In the genomic region with DNA sequence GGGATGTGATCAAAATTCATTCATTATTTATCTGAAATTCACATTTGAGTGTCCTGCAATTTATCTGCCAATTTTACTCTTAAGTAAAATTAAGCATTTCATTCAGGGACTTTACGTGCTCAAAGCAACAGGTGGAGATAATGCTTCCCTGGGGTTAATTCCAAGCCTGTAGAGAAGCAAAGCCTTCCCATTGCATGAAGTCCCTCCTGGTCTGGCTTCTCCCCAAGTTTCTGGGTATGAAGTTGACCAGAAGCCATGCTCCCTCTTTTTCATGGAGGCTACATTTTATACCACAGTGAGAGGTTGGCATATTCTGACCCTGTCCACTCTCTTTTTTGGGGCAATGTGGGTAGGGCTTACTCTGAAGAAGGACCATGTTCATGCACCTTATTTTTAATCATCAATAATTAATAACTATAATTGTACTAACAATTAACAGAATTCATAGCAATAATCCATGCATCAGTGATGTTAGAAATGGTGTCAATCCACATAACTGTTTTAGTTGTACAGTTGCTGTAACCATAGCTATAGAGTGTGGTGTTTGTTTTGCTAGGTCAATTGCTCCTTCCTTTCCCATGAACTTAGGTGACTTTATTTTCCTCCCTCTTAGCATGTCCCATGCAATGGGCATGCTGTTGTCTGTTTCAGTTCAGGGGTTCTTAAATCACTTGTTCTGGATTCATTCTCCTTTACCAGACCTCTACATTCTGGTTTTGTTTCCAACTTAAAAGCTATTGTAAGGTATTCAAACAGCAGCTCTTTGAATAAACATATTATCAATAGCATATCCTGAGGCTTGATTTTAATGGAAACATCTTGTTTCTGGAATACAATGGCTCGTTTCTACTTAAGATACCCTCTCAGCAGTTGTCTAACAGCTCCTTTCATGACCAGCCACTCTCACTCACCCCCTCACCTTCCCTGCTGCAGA, we compare ENCODE assay signal across 8 cellular contexts. TPM values are rescaled to one million over a fixed set of nuclear protein-coding genes. Genes with fewer than 3 reads are reported as not detected.
DNase-seq lines count a peak whose midpoint lies in the region; ATAC-seq, FAIRE-seq and TF ChIP-seq lines count a peak whose summit lies in the region.

No MANE protein-coding gene starts in this region.

- no peaks in the 10 kb centered on the region for H3K79me2 ChIP-seq in HepG2 (ENCODE audit: insufficient read depth, low read length)

- peak overlapping the region in 1 of 2 donors; percentile 18 for H3K9ac ChIP-seq in liver (ENCODE audit: low read depth in 1 of 2, low read length in 2 of 2)
- no peak overlapping the region for H3K9ac ChIP-seq in HepG2 (ENCODE audit: insufficient read depth, low read depth, low read length)

- H3K4me1 ChIP-seq in liver (ENCODE audit: control insufficient read depth in 4 of 4, insufficient read depth in 4 of 4, low read length in 3 of 4), result peaks cover 0 to 18% (median 5%) of the 10 kb centered on the region in 4 donors
- no peaks in the 10 kb centered on the region for H3K4me1 ChIP-seq in HepG2 (ENCODE audit: insufficient read depth, low read length)
- H3K4me1 ChIP-seq in uterus, result no peaks in the 10 kb centered on the region

- no peaks in the 10 kb centered on the region for H4K20me1 ChIP-seq in HepG2 (ENCODE audit: insufficient read depth, low read length)

- intact Hi-C loops in HepG2 (cut with micrococcal nuclease; ENCODE audit: unreplicated experiment), result no loop called here
- intact Hi-C loops in uterus (cut with DNase I; ENCODE audit: low total_unique reads), result no loop called here

- in situ Hi-C loops in HepG2 (cut with HindIII; ENCODE audit: extremely low pct_ligation_motif_present, low pct_unique_long_range_greater_than_20kb), result no loop called here

- H3K4me1 Mint-ChIP-seq in mesothelial cell of epicardium (peaks cover 43% of the 10 kb centered on the region), immature natural killer cell (peaks cover 10 to 20% of the 10 kb centered on the region in 2 donors)

- ATAC-seq in HepG2 (no peak), GM18873 (IDR thresholded peaks at IDR 0.05; ENCODE audit: low FRiP score, unreplicated experiment) (no peak), GM18498 (IDR thresholded peaks at IDR 0.05; ENCODE audit: unreplicated experiment) (no peak)

- no peaks in the 10 kb centered on the region for H3K9me3 ChIP-seq in liver (ENCODE audit: control insufficient read depth in 4 of 4, low read length in 3 of 4)
- H3K9me3 ChIP-seq in HepG2 (ENCODE audit: low read length), result no peaks in the 10 kb centered on the region
- no peaks in the 10 kb centered on the region for H3K9me3 ChIP-seq in uterus

- H3K36me3 ChIP-seq in liver (ENCODE audit: control insufficient read depth in 4 of 4, insufficient read depth in 3 of 4, low read depth in 1 of 4, low read length in 3 of 4) (no peaks in the 10 kb centered on the region), HepG2 (replicated peaks in 1 of 2; ENCODE audit: control insufficient read depth in 1 of 2, insufficient read depth in 2 of 2, low read length in 2 of 2) (no peaks in the 10 kb centered on the region), uterus (no peaks in the 10 kb centered on the region)

- H3K4me3 ChIP-seq in liver (ENCODE audit: low read depth in 1 of 3, low read length in 3 of 3) (peak overlapping the region; percentile 59 to 94 (median 88)), HepG2 (replicated peaks in 1 of 3; ENCODE audit: insufficient read depth in 1 of 3, low read depth in 2 of 3, low read length in 3 of 3) (no peak overlapping the region), uterus (peak overlapping the region; percentile 76 to 84)

- H3K27me3 ChIP-seq in liver (ENCODE audit: control insufficient read depth in 4 of 4, insufficient read depth in 4 of 4, low read length in 3 of 4), result no peaks in the 10 kb centered on the region
- H3K27me3 ChIP-seq in HepG2 (ENCODE audit: control insufficient read depth in 1 of 2, insufficient read depth in 2 of 2, low read length in 2 of 2), result peaks cover 4 to 29% of the 10 kb centered on the region in 2 experiments; a peak in 4 of 5 replicates
- no peaks in the 10 kb centered on the region for H3K27me3 ChIP-seq in uterus

- H3K36me3 Mint-ChIP-seq in mesothelial cell of epicardium (peaks cover under 1% of the 10 kb centered on the region), immature natural killer cell (no peaks in the 10 kb centered on the region)

- H3K27ac Mint-ChIP-seq in mesothelial cell of epicardium, result peak overlapping the region; percentile 90
- no peak overlapping the region for H3K27ac Mint-ChIP-seq in immature natural killer cell

- no peak for DNase-seq in HepG2 (ENCODE audit: low spot score)
- peak; percentile 96 for DNase-seq in dermis microvascular lymphatic vessel endothelial cell (ENCODE audit: low read depth in 2 of 2)
- no peak for DNase-seq in mesothelial cell of epicardium (ENCODE audit: low spot score in 2 of 2, unreplicated experiment in 2 of 2)
- peak in 1 of 2 donors; percentile 42 for DNase-seq in uterus
- DNase-seq in immature natural killer cell, result no peak

- no TSS peak for BruUV-seq in HepG2 (replicated peaks; lab: Mats Ljungman, UMichigan)

- TF ChIP-seq RAD21 in liver (IDR thresholded peaks at IDR 0.05), result no peak
- no peak for TF ChIP-seq RAD21 in HepG2 (CRISPR knock-in tag; IDR thresholded peaks at IDR 0.05)

- WGBS in liver, result 53% methylated on average over 2 of the region's 2 CpGs
- WGBS in HepG2 (ENCODE audit: low lambda C conversion rate), result 41% methylated on average over 2 of the region's 2 CpGs

- TF ChIP-seq POLR2A in HepG2 (IDR thresholded peaks at IDR 0.05; ENCODE audit: insufficient read depth in 1 of 2, low read depth in 2 of 2, low read length in 2 of 2) (no peak), uterus (IDR thresholded peaks at IDR 0.05) (no peak)

- no peaks in the 10 kb centered on the region for H3K9me3 Mint-ChIP-seq in mesothelial cell of epicardium
- peaks cover 0 to 4% (median 0%) of the 10 kb centered on the region in 6 donors for H3K9me3 Mint-ChIP-seq in immature natural killer cell

- no peak overlapping the region for H2AFZ ChIP-seq in HepG2 (ENCODE audit: low read length)

- H3K27ac ChIP-seq in liver (ENCODE audit: low read depth in 1 of 2, low read length in 2 of 2), result peak overlapping the region; percentile 68 to 88
- no peak overlapping the region for H3K27ac ChIP-seq in HepG2 (ENCODE audit: extremely low read length, insufficient read depth, low read length)
- peak overlapping the region; percentile 93 to 98 for H3K27ac ChIP-seq in uterus

- H3K4me3 Mint-ChIP-seq in mesothelial cell of epicardium (peak overlapping the region; percentile 82), immature natural killer cell (peak overlapping the region in 1 of 5 donors; percentile 83)

- peaks cover 11% of the 10 kb centered on the region for H3K27me3 Mint-ChIP-seq in mesothelial cell of epicardium (ENCODE audit: low read depth)
- H3K27me3 Mint-ChIP-seq in immature natural killer cell (ENCODE audit: low read depth in 3 of 3), result peaks cover 15 to 36% (median 15%) of the 10 kb centered on the region in 3 donors

- H3K4me2 ChIP-seq in HepG2 (ENCODE audit: low read depth, low read length), result no peak overlapping the region

- POLR2A ChIA-PET in HepG2 (lab: Yijun Ruan, JAX), result no interaction called here

- no peak for FAIRE-seq in HepG2 (lab: Jason Lieb, UNC)

- TF ChIP-seq EP300 in HepG2 (IDR thresholded peaks at IDR 0.05; ENCODE audit: low read depth in 2 of 2, low read length in 2 of 2), result no peak
- no peak for TF ChIP-seq EP300 in HepG2 (CRISPR knock-in tag; IDR thresholded peaks at IDR 0.05; ENCODE audit: borderline replicate concordance)

- CTCF ChIA-PET in HepG2 (lab: Yijun Ruan, JAX; ENCODE audit: low intra/inter-chr PET ratio, low total read pairs), result no interaction called here

- no peak for TF ChIP-seq CTCF in liver (IDR thresholded peaks at IDR 0.05; ENCODE audit: low read depth, low read length, missing input control)
- no peak for TF ChIP-seq CTCF in HepG2 (CRISPR knock-in tag; IDR thresholded peaks at IDR 0.05)
- TF ChIP-seq CTCF in mesothelial cell of epicardium (IDR thresholded peaks at IDR 0.05; ENCODE audit: unreplicated experiment), result no peak
- no peak for TF ChIP-seq CTCF in uterus (IDR thresholded peaks at IDR 0.05)

TF ChIP-seq in liver, 16 proteins besides CTCF, POLR2A, EP300 and RAD21 (continues in another document):
- TF ChIP-seq NR2F2 (IDR thresholded peaks at IDR 0.05) (peak; percentile 34), YY1 (IDR thresholded peaks at IDR 0.05) (no peak), TAF1 (conservative IDR thresholded peaks at IDR 0.05) (no peak), HNF4G (IDR thresholded peaks at IDR 0.05) (no peak)

TF ChIP-seq in HepG2, 621 proteins besides CTCF, POLR2A, EP300 and RAD21 (continues in another document):
- TF ChIP-seq ZNF317 (CRISPR knock-in tag; IDR thresholded peaks at IDR 0.05), result no peak

RNA-seq across cellular contexts. Expression of a gene that starts 1.5 kb away (rescaled TPM):
- total RNA-seq in liver (1 to 10 TPM; 4.5 to 6.0 TPM), HepG2 (2016; rRNA removed; fragmentation: Illumina TruSeq; extraction: Trizol) (not detected in 2 replicates), dermis microvascular lymphatic vessel endothelial cell (497 and 606 TPM in 2 replicates), mesothelial cell of epicardium (41.5 to 49.4 TPM (median 46.4 TPM) in 3 replicates), uterus (100 to 1,000 TPM; 107 to 329 (median 271) TPM)
- polyA plus RNA-seq in liver (1 to 10 TPM; 2.1 to 2.4 TPM), HepG2 (2011; rRNA removed) (not detected in 2 replicates), immature natural killer cell (not detected)
- not detected in 2 replicates for total RNA-seq in HepG2 (2016; cell fraction: cytosol; rRNA removed; fragmentation: Illumina TruSeq; extraction: Trizol; ENCODE audit: low read depth)
- total RNA-seq in HepG2 (2016; cell fraction: insoluble cytoplasmic fraction; rRNA removed; fragmentation: Illumina TruSeq; extraction: Trizol), result not detected in 2 replicates
- not detected in 2 replicates for total RNA-seq in HepG2 (2016; cell fraction: membrane; rRNA removed; fragmentation: Illumina TruSeq; extraction: Trizol)
- total RNA-seq in HepG2 (2016; cell fraction: nucleus; rRNA removed; fragmentation: Illumina TruSeq; extraction: Trizol), result not detected in 2 replicates
- polyA plus RNA-seq in HepG2 (2011; cell fraction: cytosol; rRNA removed), result not detected in 2 replicates
- not detected in 2 replicates for polyA plus RNA-seq in HepG2 (2011; cell fraction: nucleus; rRNA removed)
- polyA plus RNA-seq in HepG2 (2012), result 0.05 TPM in 1 of 2 replicates, not detected in the other
- polyA plus RNA-seq in HepG2 (2016; cell fraction: cytosol; fragmentation: Illumina TruSeq; extraction: Trizol; ENCODE audit: low read depth), result not detected in 2 replicates
- polyA plus RNA-seq in HepG2 (2016; cell fraction: insoluble cytoplasmic fraction; fragmentation: Illumina TruSeq; extraction: Trizol; ENCODE audit: low read depth), result not detected in 2 replicates
- not detected in 2 replicates for polyA plus RNA-seq in HepG2 (2016; cell fraction: membrane; fragmentation: Illumina TruSeq; extraction: Trizol; ENCODE audit: low read depth)
- not detected in 2 replicates for polyA plus RNA-seq in HepG2 (2016; cell fraction: nucleus; fragmentation: Illumina TruSeq; extraction: Trizol; ENCODE audit: insufficient read depth, low read depth)
- polyA minus RNA-seq in HepG2 (2011; rRNA and poly(A)+ RNA removed; ENCODE audit: low replicate concordance), result 0.30 TPM in 1 of 2 replicates, not detected in the other
- polyA minus RNA-seq in HepG2 (2011; cell fraction: cytosol; rRNA and poly(A)+ RNA removed), result not detected in 2 replicates
- polyA minus RNA-seq in HepG2 (2011; cell fraction: nucleus; rRNA and poly(A)+ RNA removed), result not detected in 2 replicates

Comparison
In these comparisons a context has a peak if more than half of its experiments do, and no peak if none do; other contexts are left out.
1. H3K4me3 ChIP-seq: peak in liver (3 of 3) and uterus (2 of 2); none in HepG2 (0 of 3).
2. DNase-seq: peak in dermis microvascular lymphatic vessel endothelial cell (2 of 2); none in HepG2 (single experiment), mesothelial cell of epicardium (0 of 2) and immature natural killer cell (0 of 3).